In genomic region chr5:57831090-57831489, GRCh38 we compare ENCODE assay signal across 24 cellular contexts.
"Had no signal": no experiment of that assay in that cellular context is flagged by ENCODE, and none has a peak within 500 bp of the region (broad histone marks: within the 10 kb centered on the region; RNA-seq: fewer than 3 reads in every experiment).

No MANE protein-coding gene starts in this region.

- H3K4me3 Mint-ChIP-seq: immature natural killer cell; naive thymus-derived CD8-positive, alpha-beta T cell; nephron progenitor cell; stimulated activated naive B cell treated with anti-CD40 and anti-IgM and Interleukin-4, amounts not matched to agents 10 μg/mL and 1 μg/mL and 100 μg/mL, for 72 hours; stimulated activated naive CD8-positive, alpha-beta T cell treated with anti-CD3 and anti-CD28 coated beads, Interleukin-15, Interleukin-2, amounts not matched to agents 100 ng/mL and 50 ng/mL, for 24 hours had no signal

- H3K36me3 Mint-ChIP-seq: immature natural killer cell; naive thymus-derived CD8-positive, alpha-beta T cell; stimulated activated naive B cell treated with anti-CD40 and anti-IgM and Interleukin-4, amounts not matched to agents 10 μg/mL and 1 μg/mL and 100 μg/mL, for 72 hours had no signal

- DNase-seq: dermis blood vessel endothelial cell; effector memory CD4-positive, alpha-beta T cell; erythroblast; esophagus squamous epithelium; foreskin melanocyte; glutamatergic neuron; hypothalamus; immature natural killer cell; islet precursor cell; naive thymus-derived CD8-positive, alpha-beta T cell; nephron progenitor cell; nucleus accumbens; right cardiac atrium; stimulated activated CD4-positive, alpha-beta T cell treated with anti-CD3 and anti-CD28 coated beads, Interleukin-15, amount 100 ng/mL, for 24 hours; stimulated activated CD4-positive, alpha-beta T cell treated with anti-CD3 and anti-CD28 coated beads, Interleukin-2, amount 100 ng/mL, for 48 hours; stimulated activated naive B cell treated with anti-CD40 and anti-IgM and Interleukin-4, amounts not matched to agents 10 μg/mL and 1 μg/mL and 100 μg/mL, for 72 hours; upper lobe of left lung had no signal

- H3K9me3 Mint-ChIP-seq: immature natural killer cell; naive thymus-derived CD8-positive, alpha-beta T cell; stimulated activated naive B cell treated with anti-CD40 and anti-IgM and Interleukin-4, amounts not matched to agents 10 μg/mL and 1 μg/mL and 100 μg/mL, for 72 hours; stimulated activated naive CD8-positive, alpha-beta T cell treated with anti-CD3 and anti-CD28 coated beads, Interleukin-15, Interleukin-2, amounts not matched to agents 100 ng/mL and 50 ng/mL, for 24 hours had no signal

- H3K36me3 ChIP-seq: esophagus squamous epithelium, prostate gland, thoracic aorta, tibial nerve, upper lobe of left lung had no signal

- H3K4me1 ChIP-seq: prostate gland, tibial nerve had no signal

- H3K27me3 Mint-ChIP-seq: stimulated activated naive B cell treated with anti-CD40 and anti-IgM and Interleukin-4, amounts not matched to agents 10 μg/mL and 1 μg/mL and 100 μg/mL, for 72 hours; stimulated activated naive CD8-positive, alpha-beta T cell treated with anti-CD3 and anti-CD28 coated beads, Interleukin-15, Interleukin-2, amounts not matched to agents 100 ng/mL and 50 ng/mL, for 24 hours had no signal

- H3K4me3 ChIP-seq: coronary artery, esophagus squamous epithelium, lung, prostate gland, skin epidermis, thoracic aorta, tibial nerve, upper lobe of left lung had no signal

- H3K27me3 ChIP-seq: esophagus squamous epithelium, tibial nerve, upper lobe of left lung had no signal

- H3K27ac ChIP-seq: coronary artery, esophagus squamous epithelium, prostate gland, skin epidermis, thoracic aorta, tibial nerve, upper lobe of left lung had no signal

- H3K27ac Mint-ChIP-seq: immature natural killer cell; naive thymus-derived CD8-positive, alpha-beta T cell; nephron progenitor cell; stimulated activated naive B cell treated with anti-CD40 and anti-IgM and Interleukin-4, amounts not matched to agents 10 μg/mL and 1 μg/mL and 100 μg/mL, for 72 hours; stimulated activated naive CD8-positive, alpha-beta T cell treated with anti-CD3 and anti-CD28 coated beads, Interleukin-15, Interleukin-2, amounts not matched to agents 100 ng/mL and 50 ng/mL, for 24 hours had no signal

- H3K4me1 Mint-ChIP-seq: immature natural killer cell; naive thymus-derived CD8-positive, alpha-beta T cell; stimulated activated naive B cell treated with anti-CD40 and anti-IgM and Interleukin-4, amounts not matched to agents 10 μg/mL and 1 μg/mL and 100 μg/mL, for 72 hours had no signal

- H3K9me3 ChIP-seq: esophagus squamous epithelium, prostate gland, thoracic aorta, tibial nerve, upper lobe of left lung had no signal
